In genomic region chr17:45775576-45776011, GRCh38 we compare ENCODE assay signal across 11 cellular contexts. TPM values are rescaled to one million over a fixed set of nuclear protein-coding genes. Genes with fewer than 3 reads are reported as not detected.
A peak's percentile ranks its signal among the peaks of the same experiment; 100 is the strongest.
DNase-seq lines count a peak whose midpoint lies in the region; TF ChIP-seq lines count a peak whose summit lies in the region.
"Had no signal": no experiment of that assay in that cellular context is flagged by ENCODE, and none has a peak within 500 bp of the region (broad histone marks: within the 10 kb centered on the region; RNA-seq: fewer than 3 reads in every experiment).

No MANE protein-coding gene starts in this region.

- no peak overlapping the region for H3K23ac ChIP-seq in trophoblast cell (ENCODE audit: low read length)

- no peak overlapping the region for H2BK5ac ChIP-seq in trophoblast cell (ENCODE audit: low read depth, low read length, poor library complexity)

- H3K27ac ChIP-seq in trophoblast cell (ENCODE audit: low read depth, low read length): no peak overlapping the region
- H3K27ac ChIP-seq in tibial artery: no peak overlapping the region

- no CpG with 5 or more reads among the region's 4 CpGs for WGBS in trophoblast cell (ENCODE audit: extremely low coverage, insufficient coverage, insufficient read length)

- no peak overlapping the region for H4K12ac ChIP-seq in trophoblast cell (ENCODE audit: low read depth, low read length)

- H3K36me3 ChIP-seq in trophoblast cell (ENCODE audit: control insufficient read depth in 1 of 2, insufficient read depth in 2 of 2, low read length in 2 of 2) (no peaks in the 10 kb centered on the region), tibial artery (no peaks in the 10 kb centered on the region)

- H3K9me3 Mint-ChIP-seq in MCF 10A (ENCODE audit: unreplicated experiment): no peaks in the 10 kb centered on the region
- H3K9me3 Mint-ChIP-seq in chondrocyte (ENCODE audit: low read depth): no peaks in the 10 kb centered on the region

- H2BK120ac ChIP-seq in trophoblast cell (ENCODE audit: insufficient read depth, low read length, poor library complexity): no peak overlapping the region

- peak; percentile 72 for DNase-seq in DMS153 treated with DMSO at 0.1 percent for 48 hours (lab: John Stamatoyannopoulos, UW; ENCODE audit: unreplicated experiment)
- DNase-seq in NCI-H2081 treated with DMSO at 0.1 percent for 48 hours (lab: John Stamatoyannopoulos, UW): peak; percentile 42
- peak; percentile 92 for DNase-seq in MCF 10A (ENCODE audit: unreplicated experiment)
- DNase-seq in trophoblast cell: peak; percentile 10 to 28
- no peak for DNase-seq in tibial artery
- DNase-seq in epidermal melanocyte (ENCODE audit: insufficient read length, low spot score): no peak
- no peak for DNase-seq in chondrocyte (ENCODE audit: low spot score)
- DNase-seq in GM19238 (ENCODE audit: insufficient read length, low spot score): no peak
- DNase-seq: activated CD8-positive, alpha-beta memory T cell treated with anti-CD3 and anti-CD28 coated beads, Interleukin-2, amount 50 U/mL, for 4 hours; CD8-positive, alpha-beta memory T cell; stimulated activated CD4-positive, alpha-beta T cell treated with anti-CD3 and anti-CD28 coated beads, Interleukin-4, amount 100 ng/mL, for 24 hours had no signal

- H3K4me1 Mint-ChIP-seq in MCF 10A (ENCODE audit: insufficient read depth, unreplicated experiment) (peaks cover 19% of the 10 kb centered on the region), chondrocyte (ENCODE audit: low read depth) (no peaks in the 10 kb centered on the region)
- H3K4me1 Mint-ChIP-seq: CD8-positive, alpha-beta memory T cell had no signal

- no peak overlapping the region for H2AFZ ChIP-seq in trophoblast cell (ENCODE audit: insufficient read depth, low read length, poor library complexity)

- H3K4me3 ChIP-seq in trophoblast cell (ENCODE audit: low read depth, low read length): no peak overlapping the region
- no peak overlapping the region for H3K4me3 ChIP-seq in tibial artery

- no peak overlapping the region for H2BK12ac ChIP-seq in trophoblast cell (ENCODE audit: low read length)

- intact Hi-C loops in MCF 10A (cut with micrococcal nuclease) (no loop called here), tibial artery (cut with DNase I; ENCODE audit: low total_unique reads) (no loop called here)

- TF ChIP-seq CTCF in MCF 10A (IDR thresholded peaks at IDR 0.05; ENCODE audit: unreplicated experiment) (no peak), tibial artery (IDR thresholded peaks at IDR 0.05) (no peak), chondrocyte (IDR thresholded peaks at IDR 0.05) (no peak)

- H3K18ac ChIP-seq in trophoblast cell (ENCODE audit: low read length): no peak overlapping the region

- H4K8ac ChIP-seq in trophoblast cell (ENCODE audit: low read depth, low read length): no peak overlapping the region

- no peak overlapping the region for H2AK5ac ChIP-seq in trophoblast cell (ENCODE audit: low read length)

- no peak overlapping the region for H3K27ac Mint-ChIP-seq in MCF 10A (ENCODE audit: low read depth, unreplicated experiment)
- no peak overlapping the region for H3K27ac Mint-ChIP-seq in chondrocyte (ENCODE audit: unreplicated experiment)
- H3K27ac Mint-ChIP-seq: CD8-positive, alpha-beta memory T cell had no signal

- no peaks in the 10 kb centered on the region for H3K79me2 ChIP-seq in trophoblast cell (ENCODE audit: control insufficient read depth, insufficient read depth, low read length, poor library complexity)

- H3K27me3 Mint-ChIP-seq in MCF 10A (ENCODE audit: insufficient read depth, unreplicated experiment) (peaks cover 58% of the 10 kb centered on the region), chondrocyte (ENCODE audit: low read depth) (peaks cover 64% of the 10 kb centered on the region)

- no peak overlapping the region for H3K4ac ChIP-seq in trophoblast cell (ENCODE audit: low read depth, low read length)

- POLR2A ChIA-PET in MCF 10A (lab: Yijun Ruan, JAX): interaction anchor here (0.7 to 1.2 kb wide), 2 partner anchors 21 to 77 kb away, joined by 4 read pairs; no protein-coding TSS in a partner anchor

- CTCF ChIA-PET in MCF 10A (lab: Yijun Ruan, JAX): interaction anchor here (1.5 kb wide), 1 partner anchor 56 kb away, joined by 7 read pairs; no protein-coding TSS in a partner anchor

- H4K91ac ChIP-seq in trophoblast cell (ENCODE audit: low read depth, low read length): no peak overlapping the region

- H3K4me2 ChIP-seq in trophoblast cell (ENCODE audit: low read length): no peak overlapping the region

- H3K9me3 ChIP-seq in trophoblast cell (ENCODE audit: insufficient read depth, low read depth, low read length) (no peaks in the 10 kb centered on the region), tibial artery (no peaks in the 10 kb centered on the region)

- H3K79me1 ChIP-seq in trophoblast cell (ENCODE audit: low read length): no peaks in the 10 kb centered on the region

- H3K4me3 Mint-ChIP-seq in MCF 10A (ENCODE audit: unreplicated experiment): no peak overlapping the region
- no peak overlapping the region for H3K4me3 Mint-ChIP-seq in chondrocyte (ENCODE audit: unreplicated experiment)

- H3K14ac ChIP-seq in trophoblast cell (ENCODE audit: low read length): no peak overlapping the region

- H3K27me3 ChIP-seq in trophoblast cell (ENCODE audit: insufficient read depth, low read length) (no peaks in the 10 kb centered on the region), tibial artery (peaks cover 0 to 66% of the 10 kb centered on the region in 2 donors)

- no peaks in the 10 kb centered on the region for H3K36me3 Mint-ChIP-seq in MCF 10A (ENCODE audit: insufficient read depth, unreplicated experiment)
- no peaks in the 10 kb centered on the region for H3K36me3 Mint-ChIP-seq in chondrocyte (ENCODE audit: low read depth)
- H3K36me3 Mint-ChIP-seq: CD8-positive, alpha-beta memory T cell had no signal

- no peak overlapping the region for H3K9ac ChIP-seq in trophoblast cell (ENCODE audit: low read length)

- BruUV-seq in MCF 10A (replicated peaks; lab: Mats Ljungman, UMichigan): no TSS peak

- no peaks in the 10 kb centered on the region for H3K4me1 ChIP-seq in trophoblast cell (ENCODE audit: control insufficient read depth in 1 of 2, insufficient read depth in 2 of 2, low read length in 2 of 2)
- H3K4me1 ChIP-seq in tibial artery: peaks cover 0 to 8% (median 7%) of the 10 kb centered on the region in 4 donors

RNA-seq across cellular contexts. Expression of gene CRHR1, which starts 8.5 kb away (rescaled TPM):
- total RNA-seq in MCF 10A (2022) (not detected in 2 replicates), chondrocyte (not detected in 3 replicates)
- 0.04 and 0.14 TPM in 2 replicates for polyA plus RNA-seq in trophoblast cell (2013)
- total RNA-seq: CD8-positive, alpha-beta memory T cell had no signal
- polyA plus RNA-seq: CD8-positive, alpha-beta memory T cell had no signal

Comparison
In these comparisons a context has a peak if more than half of its experiments do, and no peak if none do; other contexts are left out.
1. DNase-seq: peak in DMS153 treated with DMSO at 0.1 percent for 48 hours (single experiment), NCI-H2081 treated with DMSO at 0.1 percent for 48 hours (single experiment), MCF 10A (single experiment) and trophoblast cell (2 of 2); none in tibial artery (0 of 2), epidermal melanocyte (single experiment), chondrocyte (single experiment) and GM19238 (single experiment).